ENCODE assay signal across 35 cellular contexts in genomic region chr4:4918067-4918466, GRCh38. TPM values are rescaled to one million over a fixed set of nuclear protein-coding genes. Genes with fewer than 3 reads are reported as not detected.
"Had no signal": no experiment of that assay in that cellular context is flagged by ENCODE, and none has a peak within 500 bp of the region (broad histone marks: within the 10 kb centered on the region; RNA-seq: fewer than 3 reads in every experiment).

No MANE protein-coding gene starts in this region.

- H3K4me1 Mint-ChIP-seq: activated CD4-positive, alpha-beta T cell treated with anti-CD3 and anti-CD28 coated beads, Interleukin-2, amount 10 ng/mL, durations not matched to agents 24 days and 14 days had no signal

- H3K27me3 ChIP-seq: adrenal gland, body of pancreas, brain microvascular endothelial cell, breast epithelium had no signal

- H3K9me3 ChIP-seq: adrenal gland, body of pancreas, breast epithelium had no signal

- H3K27ac Mint-ChIP-seq: activated B cell treated with CpG ODN at 0.5 μM for 24 hours; activated CD4-positive, alpha-beta memory T cell treated with anti-CD3 and anti-CD28 coated beads for 36 hours; activated CD4-positive, alpha-beta T cell treated with anti-CD3 and anti-CD28 coated beads, Interleukin-2, amount 10 ng/mL, durations not matched to agents 24 days and 14 days; activated CD8-positive, alpha-beta T cell treated with anti-CD3 and anti-CD28 coated beads for 36 hours; activated naive CD4-positive, alpha-beta T cell treated with anti-CD3 and anti-CD28 coated beads for 36 hours; activated naive CD4-positive, alpha-beta T cell treated with anti-CD3 and anti-CD28 coated beads, Interleukin-2, amount 50 U/mL, for 72 hours; activated naive CD8-positive, alpha-beta T cell treated with anti-CD3 and anti-CD28 coated beads for 36 hours; activated T-cell treated with anti-CD3 and anti-CD28 coated beads, Interleukin-2, amount 50 U/mL, for 72 hours; activated T-helper 1 cell treated with anti-CD3 and anti-CD28 coated beads, Interleukin-12 subunit alpha, Interleukin-12 subunit beta, Interleukin-2, Interleukin-4 antibody, amounts not matched to agents 30 ng/mL and 10 ng/mL and 1 ng/mL, durations not matched to agents 14 hours and 24 hours and 36 hours; activated T-helper 17 cell treated with anti-CD3 and anti-CD28 coated beads, Interleukin-2, amount 50 U/mL, for 72 hours; T-helper 1 cell treated with Interleukin-12 subunit alpha and Interleukin-12 subunit beta and Interleukin-4 antibody, amounts not matched to agents 30 μg/mL and 1 μg/mL, for 36 hours; T-helper 2 cell treated with Interferon-gamma antibody and Interleukin-4, amounts not matched to agents 5 μg/mL and 100 μg/mL, for 36 hours had no signal

- H3K27ac ChIP-seq: adrenal gland, body of pancreas, brain microvascular endothelial cell, breast epithelium, VCaP had no signal

- H3K36me3 ChIP-seq: adrenal gland, brain microvascular endothelial cell, breast epithelium had no signal

- H3K4me1 ChIP-seq: adrenal gland, body of pancreas, breast epithelium had no signal

- H3K36me3 Mint-ChIP-seq: activated CD4-positive, alpha-beta memory T cell treated with anti-CD3 and anti-CD28 coated beads for 36 hours; activated naive CD8-positive, alpha-beta T cell treated with anti-CD3 and anti-CD28 coated beads for 36 hours had no signal

- H3K27me3 Mint-ChIP-seq: activated CD4-positive, alpha-beta T cell treated with anti-CD3 and anti-CD28 coated beads, Interleukin-2, amount 10 ng/mL, durations not matched to agents 24 days and 14 days; activated CD8-positive, alpha-beta T cell treated with anti-CD3 and anti-CD28 coated beads for 36 hours; activated T-helper 17 cell treated with anti-CD3 and anti-CD28 coated beads, Interleukin-2, amount 50 U/mL, for 72 hours had no signal

- ATAC-seq: activated CD8-positive, alpha-beta T cell treated with anti-CD3 and anti-CD28 coated beads for 36 hours; activated naive CD4-positive, alpha-beta T cell treated with anti-CD3 and anti-CD28 coated beads, Interleukin-2, amount 50 U/mL, for 72 hours; activated T-cell treated with anti-CD3 and anti-CD28 coated beads, Interleukin-2, amount 50 U/mL, for 4 hours; activated T-cell treated with anti-CD3 and anti-CD28 coated beads, Interleukin-2, amount 50 U/mL, for 72 hours; activated T-helper 17 cell treated with anti-CD3 and anti-CD28 coated beads, Interleukin-2, amount 50 U/mL, for 72 hours; body of pancreas had no signal

- H3K9me3 Mint-ChIP-seq: activated CD8-positive, alpha-beta T cell treated with anti-CD3 and anti-CD28 coated beads for 36 hours; activated naive CD4-positive, alpha-beta T cell treated with anti-CD3 and anti-CD28 coated beads for 36 hours; activated naive CD8-positive, alpha-beta T cell treated with anti-CD3 and anti-CD28 coated beads for 36 hours; activated T-helper 17 cell treated with anti-CD3 and anti-CD28 coated beads, Interleukin-2, amount 50 U/mL, for 72 hours had no signal

- H3K4me3 ChIP-seq: adrenal gland, body of pancreas, breast epithelium had no signal

- DNase-seq: activated B cell treated with CpG ODN at 0.5 μM for 24 hours; activated CD4-positive, alpha-beta memory T cell treated with anti-CD3 and anti-CD28 coated beads for 36 hours; activated CD4-positive, alpha-beta T cell treated with anti-CD3 and anti-CD28 coated beads for 4 hours; activated CD4-positive, alpha-beta T cell treated with anti-CD3 and anti-CD28 coated beads, Interleukin-2, amount 10 ng/mL, durations not matched to agents 24 days and 14 days; activated CD4-positive, alpha-beta T cell treated with anti-CD3 and anti-CD28 coated beads, Interleukin-2, amount 50 U/mL, for 1 hour; activated CD4-positive, alpha-beta T cell treated with anti-CD3 and anti-CD28 coated beads, Interleukin-2, amount 50 U/mL, for 4 hours; activated CD4-positive, CD25-positive, alpha-beta regulatory T cell treated with anti-CD3 and anti-CD28 coated beads, Interleukin-2, amount 50 U/mL, for 72 hours; activated CD8-positive, alpha-beta memory T cell treated with anti-CD3 and anti-CD28 coated beads, Interleukin-2, amount 50 U/mL, for 4 hours; activated CD8-positive, alpha-beta T cell treated with anti-CD3 and anti-CD28 coated beads for 36 hours; activated effector memory CD4-positive, alpha-beta T cell treated with anti-CD3 and anti-CD28 coated beads, Interleukin-2, amount 50 U/mL, for 16 hours; activated gamma-delta T cell treated with Interleukin-2 at 50 U/mL for 16 hours; activated naive CD4-positive, alpha-beta T cell; activated naive CD4-positive, alpha-beta T cell treated with anti-CD3 and anti-CD28 coated beads for 36 hours; activated naive CD4-positive, alpha-beta T cell treated with anti-CD3 and anti-CD28 coated beads, Interleukin-2, amount 50 U/mL, for 16 hours; activated naive CD8-positive, alpha-beta T cell treated with anti-CD3 and anti-CD28 coated beads for 36 hours; activated T-cell treated with anti-CD3 and anti-CD28 coated beads for 4 hours; activated T-cell treated with anti-CD3 and anti-CD28 coated beads, Interleukin-2, amount 50 U/mL, for 1 hour; activated T-cell treated with anti-CD3 and anti-CD28 coated beads, Interleukin-2, amount 50 U/mL, for 4 hours; activated T-cell treated with anti-CD3 and anti-CD28 coated beads, Interleukin-2, amount 50 U/mL, for 72 hours; adrenal gland; amniotic stem cell; aorta; body of pancreas; brain microvascular endothelial cell; central memory CD4-positive, alpha-beta T cell; cerebellar nuclear complex; T-helper 2 cell; T-helper 9 cell had no signal

- H3K4me3 Mint-ChIP-seq: activated B cell treated with CpG ODN at 0.5 μM for 24 hours; activated CD4-positive, alpha-beta memory T cell treated with anti-CD3 and anti-CD28 coated beads for 36 hours; activated CD4-positive, alpha-beta T cell treated with anti-CD3 and anti-CD28 coated beads, Interleukin-2, amount 10 ng/mL, durations not matched to agents 24 days and 14 days; activated CD8-positive, alpha-beta T cell treated with anti-CD3 and anti-CD28 coated beads for 36 hours; activated naive CD4-positive, alpha-beta T cell treated with anti-CD3 and anti-CD28 coated beads for 36 hours; activated naive CD8-positive, alpha-beta T cell treated with anti-CD3 and anti-CD28 coated beads for 36 hours; activated T-cell treated with anti-CD3 and anti-CD28 coated beads, Interleukin-2, amount 50 U/mL, for 4 hours; activated T-cell treated with anti-CD3 and anti-CD28 coated beads, Interleukin-2, amount 50 U/mL, for 72 hours; activated T-helper 1 cell treated with anti-CD3 and anti-CD28 coated beads, Interleukin-12 subunit alpha, Interleukin-12 subunit beta, Interleukin-2, Interleukin-4 antibody, amounts not matched to agents 30 ng/mL and 10 ng/mL and 1 ng/mL, durations not matched to agents 14 hours and 24 hours and 36 hours; activated T-helper 17 cell treated with anti-CD3 and anti-CD28 coated beads, Interleukin-2, amount 50 U/mL, for 72 hours; T-helper 1 cell treated with Interleukin-12 subunit alpha and Interleukin-12 subunit beta and Interleukin-4 antibody, amounts not matched to agents 30 μg/mL and 1 μg/mL, for 36 hours; T-helper 2 cell treated with Interferon-gamma antibody and Interleukin-4, amounts not matched to agents 5 μg/mL and 100 μg/mL, for 36 hours had no signal

RNA-seq across cellular contexts. Expression of gene MSX1, which starts 58.6 kb away (rescaled TPM):
- total RNA-seq: activated B cell treated with CpG ODN at 0.5 μM for 24 hours; activated CD4-positive, alpha-beta T cell treated with anti-CD3 and anti-CD28 coated beads, Interleukin-2, amount 10 ng/mL, durations not matched to agents 24 days and 14 days; activated naive CD4-positive, alpha-beta T cell treated with anti-CD3 and anti-CD28 coated beads for 36 hours; activated naive CD4-positive, alpha-beta T cell treated with anti-CD3 and anti-CD28 coated beads, Interleukin-2, amount 50 U/mL, for 72 hours; activated T-cell treated with anti-CD3 and anti-CD28 coated beads, Interleukin-2, amount 50 U/mL, for 72 hours; activated T-helper 1 cell treated with anti-CD3 and anti-CD28 coated beads, Interleukin-12 subunit alpha, Interleukin-12 subunit beta, Interleukin-2, Interleukin-4 antibody, amounts not matched to agents 30 ng/mL and 10 ng/mL and 1 ng/mL, durations not matched to agents 14 hours and 24 hours and 36 hours; activated T-helper 17 cell treated with anti-CD3 and anti-CD28 coated beads, Interleukin-2, amount 50 U/mL, for 72 hours had no signal
